Comparison of ENCODE assay signal across 19 cellular contexts in genomic region chr1:86965827-86966182, GRCh38. TPM values are rescaled to one million over a fixed set of nuclear protein-coding genes. Genes with fewer than 3 reads are reported as not detected.
DNase-seq lines count a peak whose midpoint lies in the region; ATAC-seq, FAIRE-seq and TF ChIP-seq lines count a peak whose summit lies in the region.
"Had no signal": no experiment of that assay in that cellular context is flagged by ENCODE, and none has a peak within 500 bp of the region (broad histone marks: within the 10 kb centered on the region; RNA-seq: fewer than 3 reads in every experiment).

No MANE protein-coding gene starts in this region.

- H3K9me3 Mint-ChIP-seq in activated CD4-positive, alpha-beta memory T cell treated with anti-CD3 and anti-CD28 coated beads, Interleukin-2, amount 10 ng/mL, durations not matched to agents 7 days and 5 days, result no peaks in the 10 kb centered on the region

- DNase-seq in GM18507 (ENCODE audit: extremely low spot score, insufficient read length, low read depth), result no peak
- DNase-seq in activated CD4-positive, alpha-beta memory T cell treated with anti-CD3 and anti-CD28 coated beads, Interleukin-2, amount 10 ng/mL, durations not matched to agents 7 days and 5 days, result no peak
- DNase-seq in Right ventricle myocardium inferior (ENCODE audit: missing footprints), result no peak
- no peak for DNase-seq in activated CD4-positive, alpha-beta T cell treated with anti-CD3 and anti-CD28 coated beads, Interleukin-2, amount 50 U/mL, for 4 hours
- no peak for DNase-seq in NCI-H748 treated with DMSO at 0.1 percent for 48 hours (lab: John Stamatoyannopoulos, UW)
- DNase-seq: activated CD8-positive, alpha-beta memory T cell treated with anti-CD3 and anti-CD28 coated beads, Interleukin-2, amount 10 ng/mL, durations not matched to agents 7 days and 5 days; activated naive CD4-positive, alpha-beta T cell treated with anti-CD3 and anti-CD28 coated beads, Interleukin-2, amount 50 U/mL, for 16 hours; DMS79 treated with DMSO at 0.1 percent for 48 hours; NCI-H345; stomach; WERI-Rb-1 had no signal

- H4K20me1 ChIP-seq in SU-DHL-6 (ENCODE audit: low read depth, low read length), result no peaks in the 10 kb centered on the region

- H3K9me3 ChIP-seq in SU-DHL-6 (ENCODE audit: insufficient read depth, low read length), result no peaks in the 10 kb centered on the region
- H3K9me3 ChIP-seq: neutrophil, stomach had no signal

- H3F3A ChIP-seq in SU-DHL-6 (ENCODE audit: insufficient read depth), result peaks cover 10% of the 10 kb centered on the region

- CTCF ChIA-PET in activated CD4-positive, alpha-beta memory T cell treated with anti-CD3 and anti-CD28 coated beads, Interleukin-2, amount 10 ng/mL, durations not matched to agents 7 days and 5 days (lab: Charles Lee), result interaction anchor here (1.2 to 2.0 kb wide), 2 partner anchors 50 to 132 kb away, joined by 3 to 11 read pairs; no protein-coding TSS in a partner anchor

- H3K4me2 ChIP-seq in SU-DHL-6 (ENCODE audit: low read depth, low read length, poor library complexity, severe bottlenecking), result peak overlapping the region; percentile 50
- H3K4me2 ChIP-seq: PC-9 had no signal

- peak overlapping the region; percentile 34 for H3K9ac ChIP-seq in SU-DHL-6 (ENCODE audit: low read length)

- H2AFZ ChIP-seq in SU-DHL-6 (ENCODE audit: low read depth, low read length, severe bottlenecking), result no peak overlapping the region
- H2AFZ ChIP-seq: PC-9 had no signal

- POLR2A ChIA-PET in activated CD4-positive, alpha-beta memory T cell treated with anti-CD3 and anti-CD28 coated beads, Interleukin-2, amount 10 ng/mL, durations not matched to agents 7 days and 5 days (lab: Charles Lee), result no interaction called here

- H3K4me1 Mint-ChIP-seq in activated CD4-positive, alpha-beta memory T cell treated with anti-CD3 and anti-CD28 coated beads, Interleukin-2, amount 10 ng/mL, durations not matched to agents 7 days and 5 days, result no peaks in the 10 kb centered on the region
- H3K4me1 Mint-ChIP-seq: activated CD8-positive, alpha-beta memory T cell treated with anti-CD3 and anti-CD28 coated beads, Interleukin-2, amount 10 ng/mL, durations not matched to agents 7 days and 5 days had no signal

- intact Hi-C loops in Right ventricle myocardium inferior (cut with DNase I), result loop anchor here (1.0 kb wide), 1 partner anchor 133 kb away; no protein-coding TSS in a partner anchor

- H3K27me3 ChIP-seq in SU-DHL-6 (ENCODE audit: low read length), result no peaks in the 10 kb centered on the region
- H3K27me3 ChIP-seq: cardiac muscle cell, neutrophil, stomach had no signal

- peaks cover 13% of the 10 kb centered on the region for H3K36me3 ChIP-seq in SU-DHL-6 (ENCODE audit: low read length)
- H3K36me3 ChIP-seq: cardiac muscle cell, neutrophil, stomach, WERI-Rb-1 had no signal

- H3K36me3 Mint-ChIP-seq in activated CD4-positive, alpha-beta memory T cell treated with anti-CD3 and anti-CD28 coated beads, Interleukin-2, amount 10 ng/mL, durations not matched to agents 7 days and 5 days (ENCODE audit: low read depth), result no peaks in the 10 kb centered on the region
- H3K36me3 Mint-ChIP-seq: activated CD8-positive, alpha-beta memory T cell treated with anti-CD3 and anti-CD28 coated beads, Interleukin-2, amount 10 ng/mL, durations not matched to agents 7 days and 5 days had no signal

- H3K4me3 ChIP-seq in SU-DHL-6 (ENCODE audit: insufficient read depth, low read length, poor library complexity, severe bottlenecking), result no peak overlapping the region
- H3K4me3 ChIP-seq: cardiac muscle cell, PC-9, stomach had no signal

- peaks cover 88% of the 10 kb centered on the region for H3K79me2 ChIP-seq in SU-DHL-6 (ENCODE audit: insufficient read depth, low read length)

- H3K27ac ChIP-seq in SU-DHL-6 (ENCODE audit: low read depth, low read length), result peak overlapping the region; percentile 58
- H3K27ac ChIP-seq: C4-2B, cardiac muscle cell, neutrophil, PC-9, stomach, WERI-Rb-1 had no signal

- ATAC-seq in GM21381 (IDR thresholded peaks at IDR 0.05; ENCODE audit: unreplicated experiment), result peak; percentile 58
- ATAC-seq in HG03039 (IDR thresholded peaks at IDR 0.05; ENCODE audit: unreplicated experiment), result peak; percentile 75
- no peak for ATAC-seq in Right ventricle myocardium inferior
- ATAC-seq: activated CD8-positive, alpha-beta memory T cell treated with anti-CD3 and anti-CD28 coated beads, Interleukin-2, amount 10 ng/mL, durations not matched to agents 7 days and 5 days had no signal

- H3K9me2 ChIP-seq in SU-DHL-6 (replicated peaks; ENCODE audit: insufficient read depth, low read length), result no peaks in the 10 kb centered on the region

- H3K27me3 Mint-ChIP-seq in activated CD4-positive, alpha-beta memory T cell treated with anti-CD3 and anti-CD28 coated beads, Interleukin-2, amount 10 ng/mL, durations not matched to agents 7 days and 5 days, result no peaks in the 10 kb centered on the region
- H3K27me3 Mint-ChIP-seq: activated CD8-positive, alpha-beta memory T cell treated with anti-CD3 and anti-CD28 coated beads, Interleukin-2, amount 10 ng/mL, durations not matched to agents 7 days and 5 days had no signal

- no peak for TF ChIP-seq CTCF in SU-DHL-6 (IDR thresholded peaks at IDR 0.05; ENCODE audit: insufficient read depth, low read length, poor library complexity, severe bottlenecking)

- no peak overlapping the region for H3K4me3 Mint-ChIP-seq in activated CD4-positive, alpha-beta memory T cell treated with anti-CD3 and anti-CD28 coated beads, Interleukin-2, amount 10 ng/mL, durations not matched to agents 7 days and 5 days
- H3K4me3 Mint-ChIP-seq: activated CD8-positive, alpha-beta memory T cell treated with anti-CD3 and anti-CD28 coated beads, Interleukin-2, amount 10 ng/mL, durations not matched to agents 7 days and 5 days had no signal

- FAIRE-seq in GM18507 (lab: Jason Lieb, UNC), result peak; percentile 79
- FAIRE-seq: frontal cortex had no signal

- H3K27ac Mint-ChIP-seq in activated CD4-positive, alpha-beta memory T cell treated with anti-CD3 and anti-CD28 coated beads, Interleukin-2, amount 10 ng/mL, durations not matched to agents 7 days and 5 days, result no peak overlapping the region
- H3K27ac Mint-ChIP-seq: activated CD8-positive, alpha-beta memory T cell treated with anti-CD3 and anti-CD28 coated beads, Interleukin-2, amount 10 ng/mL, durations not matched to agents 7 days and 5 days had no signal

RNA-seq across cellular contexts. Expression of gene HS2ST1, which starts 51.4 kb away (rescaled TPM):
- 10 to 100 TPM; 16.9 to 20.4 TPM for total RNA-seq in activated CD4-positive, alpha-beta memory T cell treated with anti-CD3 and anti-CD28 coated beads, Interleukin-2, amount 10 ng/mL, durations not matched to agents 7 days and 5 days
- 10.0 TPM for total RNA-seq in Right ventricle myocardium inferior

RNA-seq across cellular contexts. Expression of gene SELENOF, which starts 51.9 kb away (rescaled TPM):
- 100 to 1,000 TPM; 178 to 180 TPM for total RNA-seq in activated CD4-positive, alpha-beta memory T cell treated with anti-CD3 and anti-CD28 coated beads, Interleukin-2, amount 10 ng/mL, durations not matched to agents 7 days and 5 days
- total RNA-seq in Right ventricle myocardium inferior, result 75.7 TPM
